8 cellular contexts compared by ENCODE assay signal in genomic region chr1:150560986-150561829, GRCh38. TPM values are rescaled to one million over a fixed set of nuclear protein-coding genes. Genes with fewer than 3 reads are reported as not detected.
DNase-seq lines count a peak whose midpoint lies in the region; ATAC-seq, FAIRE-seq and TF ChIP-seq lines count a peak whose summit lies in the region.

No MANE protein-coding gene starts in this region.

- H3K9me3 ChIP-seq in HUES64 (ENCODE audit: insufficient read depth, low read depth, low read length) (no peaks in the 10 kb centered on the region), PC-3 (ENCODE audit: low read length) (no peaks in the 10 kb centered on the region), esophagus muscularis mucosa (no peaks in the 10 kb centered on the region)

- ATAC-seq in PC-3 = peak; percentile 83

- H3F3A ChIP-seq in PC-3 (ENCODE audit: low read length, unreplicated experiment) = peaks cover 3% of the 10 kb centered on the region

- CTCF ChIA-PET in PC-3 (lab: Charles Lee) = interaction anchor here (0.7 to 2.2 kb wide), 5 partner anchors 60 to 361 kb away, joined by 5 to 22 read pairs (median 6); partner anchors contain the start of gene ENSA

- peak; percentile 69 for TF ChIP-seq POLR2A in esophagus muscularis mucosa (IDR thresholded peaks at IDR 0.05; ENCODE audit: low read depth)

- H3K9ac ChIP-seq in HUES64 (ENCODE audit: low read depth, low read length) (peak overlapping the region; percentile 83), PC-3 (ENCODE audit: low read length) (peak overlapping the region; percentile 89)

- TF ChIP-seq EP300 in esophagus muscularis mucosa (IDR thresholded peaks at IDR 0.05) = peak; percentile 83

- BruUV-seq in PC-3 (replicated peaks; lab: Mats Ljungman, UMichigan) = TSS peak; percentile 75

- H3K4me3 ChIP-seq in HUES64 (ENCODE audit: low read length) = peak overlapping the region; percentile 79
- peak overlapping the region; percentile 69 for H3K4me3 ChIP-seq in PC-3 (ENCODE audit: low read length)
- peak overlapping the region; percentile 59 to 64 (median 61) for H3K4me3 ChIP-seq in esophagus muscularis mucosa

- WGBS in HUES64 = under 1% methylated on average over 39 of the region's 42 CpGs
- WGBS in esophagus muscularis mucosa = under 1% methylated on average over 29 of the region's 42 CpGs

- no peaks in the 10 kb centered on the region for H3K36me3 ChIP-seq in HUES64 (ENCODE audit: insufficient read depth, low read length)
- H3K36me3 ChIP-seq in PC-3 (ENCODE audit: low read depth, low read length) = no peaks in the 10 kb centered on the region
- peaks cover 0 to 27% (median 22%) of the 10 kb centered on the region in 4 donors for H3K36me3 ChIP-seq in esophagus muscularis mucosa

- DNase-seq in GM18507 (ENCODE audit: extremely low spot score, insufficient read length, low read depth) = no peak
- peak; percentile 99 for DNase-seq in PC-3
- DNase-seq in activated T-helper 1 cell treated with Interleukin-2 at 50 U/mL for 16 hours (ENCODE audit: low read depth) = peak; percentile 69
- DNase-seq in esophagus muscularis mucosa (ENCODE audit: extremely low spot score) = peak; percentile 98
- DNase-seq in myocyte (ENCODE audit: low read depth) = peak; percentile 98
- DNase-seq in stimulated activated CD8-positive, alpha-beta memory T cell treated with anti-CD3 and anti-CD28 coated beads, Interleukin-7, amount 100 ng/mL, for 24 hours (ENCODE audit: low read depth) = peak; percentile 66

- FAIRE-seq in A204.1 (lab: Jason Lieb, UNC) (peak; percentile 98), GM18507 (lab: Jason Lieb, UNC) (peak; percentile 90)

- H3K79me2 ChIP-seq in PC-3 (ENCODE audit: low read length) = peaks cover 11% of the 10 kb centered on the region

- no peaks in the 10 kb centered on the region for H3K9me2 ChIP-seq in PC-3 (replicated peaks; ENCODE audit: low read length)

- no peaks in the 10 kb centered on the region for H4K20me1 ChIP-seq in PC-3 (ENCODE audit: low read length)

- POLR2A ChIA-PET in PC-3 (lab: Charles Lee; ENCODE audit: unreplicated experiment) = interaction anchor here (0.5 to 2.3 kb wide), 10 partner anchors 9 to 361 kb away, joined by 3 to 31 read pairs (median 4); partner anchors contain the start of genes ENSA, FALEC and MCL1

- H3K27me3 ChIP-seq in HUES64 (ENCODE audit: insufficient read depth, low read length) (no peaks in the 10 kb centered on the region), PC-3 (ENCODE audit: low read length) (no peaks in the 10 kb centered on the region), esophagus muscularis mucosa (no peaks in the 10 kb centered on the region)

- peak overlapping the region; percentile 94 for H3K4me2 ChIP-seq in PC-3 (ENCODE audit: low read length)

- TF ChIP-seq CTCF in PC-3 (conservative IDR thresholded peaks at IDR 0.05; ENCODE audit: low read depth, low read length) (peak; percentile 86), esophagus muscularis mucosa (IDR thresholded peaks at IDR 0.05) (peak; percentile 84 to 94 (median 88))

- H3K27ac ChIP-seq in HUES64 (ENCODE audit: low read depth, low read length) (peak overlapping the region; percentile 99), PC-3 (ENCODE audit: low read length) (peak overlapping the region; percentile 96), esophagus muscularis mucosa (replicated peaks in 1 of 4) (peak overlapping the region; percentile 93 to 100 (median 98))

- H3K4me1 ChIP-seq in HUES64 (ENCODE audit: insufficient read depth, low read length) (peaks cover 34% of the 10 kb centered on the region), PC-3 (ENCODE audit: insufficient read depth, low read length) (peaks cover 37% of the 10 kb centered on the region), esophagus muscularis mucosa (peaks cover 68 to 95% (median 83%) of the 10 kb centered on the region in 4 donors)

- peak overlapping the region; percentile 69 for H2AFZ ChIP-seq in PC-3 (ENCODE audit: low read length)

- intact Hi-C loops in PC-3 (cut with micrococcal nuclease) (loop anchor here (1.0 to 10.0 kb wide), 6 partner anchors 18 to 434 kb away; partner anchors contain the start of genes GOLPH3L, MCL1 and SETDB1), esophagus muscularis mucosa (cut with DNase I) (loop anchor here (1.0 to 2.0 kb wide), 2 partner anchors 19 to 60 kb away; no protein-coding TSS in a partner anchor)

RNA-seq across cellular contexts. Expression of gene ADAMTSL4, which starts 12.0 kb away (rescaled TPM):
- polyA plus RNA-seq in HUES64 (2013, experiment 1 of 2) = 1.1 TPM
- polyA plus RNA-seq in HUES64 (2013, experiment 2 of 2) = 1.5 TPM
- total RNA-seq in PC-3 (2014; rRNA removed) (0.81 and 0.87 TPM in 2 replicates), esophagus muscularis mucosa (10 to 100 TPM; 33.6 to 86.1 (median 48.2) TPM), myocyte (10.9 and 16.2 TPM in 2 replicates)
- 42.7 TPM for polyA plus RNA-seq in myocyte (2012)

RNA-seq across cellular contexts. Expression of gene MCL1, which starts 18.2 kb away (rescaled TPM):
- polyA plus RNA-seq in HUES64 (2013, experiment 1 of 2) = 126 TPM
- 126 TPM for polyA plus RNA-seq in HUES64 (2013, experiment 2 of 2)
- total RNA-seq in PC-3 (2014; rRNA removed) (285 and 376 TPM in 2 replicates), esophagus muscularis mucosa (100 to 1,000 TPM; 192 to 460 (median 255) TPM), myocyte (162 and 186 TPM in 2 replicates)
- polyA plus RNA-seq in myocyte (2012) = 93.5 TPM

RNA-seq across cellular contexts. Expression of gene FALEC, which starts 45.7 kb away (rescaled TPM):
- not detected for polyA plus RNA-seq in HUES64 (2013, experiment 1 of 2)
- not detected for polyA plus RNA-seq in HUES64 (2013, experiment 2 of 2)
- total RNA-seq in PC-3 (2014; rRNA removed) (0.73 TPM in 1 of 2 replicates, not detected in the other), esophagus muscularis mucosa (not detected), myocyte (not detected in 2 replicates)
- 0.93 TPM for polyA plus RNA-seq in myocyte (2012)

RNA-seq across cellular contexts. Expression of gene ECM1, which starts 53.3 kb away (rescaled TPM):
- 1.5 TPM for polyA plus RNA-seq in HUES64 (2013, experiment 1 of 2)
- 2.2 TPM for polyA plus RNA-seq in HUES64 (2013, experiment 2 of 2)
- total RNA-seq in PC-3 (2014; rRNA removed) = 2.3 and 3.7 TPM in 2 replicates
- 10 to 100 TPM; 17.4 to 32.9 (median 18.6) TPM for total RNA-seq in esophagus muscularis mucosa
- total RNA-seq in myocyte = 33.6 and 35.0 TPM in 2 replicates
- 197 TPM for polyA plus RNA-seq in myocyte (2012)
